8 cellular contexts compared by ENCODE assay signal in the genomic region with DNA sequence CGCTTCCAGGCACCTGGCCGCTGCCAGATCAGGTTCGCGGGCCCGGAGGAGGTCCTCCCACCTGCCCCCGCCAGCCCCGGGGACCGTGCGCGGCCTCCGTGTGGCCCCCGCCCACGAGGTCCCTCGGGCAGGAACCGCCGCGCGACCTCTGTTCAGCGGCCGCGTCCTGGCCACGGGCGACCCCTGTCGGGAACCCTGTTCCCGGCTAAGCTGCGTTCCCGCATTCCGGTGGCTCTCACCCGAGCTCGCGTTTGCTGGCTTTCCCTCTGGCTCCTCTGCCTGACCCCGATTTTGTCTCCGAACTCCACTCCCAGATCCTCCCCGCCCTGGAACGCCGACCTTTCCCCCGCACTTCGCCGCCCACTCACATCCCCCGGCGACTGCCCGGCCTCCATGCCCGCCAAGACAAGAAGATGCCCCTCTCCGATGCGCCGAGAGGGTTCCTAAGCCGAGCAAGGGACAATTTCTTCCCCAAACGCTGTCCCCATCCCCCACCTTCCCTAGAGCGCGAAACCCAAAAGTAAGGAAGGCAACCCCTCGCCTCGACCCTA. TPM values are rescaled to one million over a fixed set of nuclear protein-coding genes. Genes with fewer than 3 reads are reported as not detected.
DNase-seq lines count a peak whose midpoint lies in the region; ATAC-seq, FAIRE-seq and TF ChIP-seq lines count a peak whose summit lies in the region.

No MANE protein-coding gene starts in this region.

- H3K4me1 ChIP-seq in HepG2 (ENCODE audit: insufficient read depth, low read length) = no peaks in the 10 kb centered on the region

- no peak overlapping the region for H3K27ac ChIP-seq in HepG2 (ENCODE audit: extremely low read length, insufficient read depth, low read length)

- H3K4me3 ChIP-seq in GM06990 (replicated peaks; ENCODE audit: low read depth, low read length) = peak overlapping the region; percentile 66
- H3K4me3 ChIP-seq in WI38 (ENCODE audit: low read depth, low read length) = peak overlapping the region; percentile 56
- H3K4me3 ChIP-seq in choroid plexus epithelial cell (ENCODE audit: low read depth, low read length) = peak overlapping the region; percentile 48
- H3K4me3 ChIP-seq in HepG2 (replicated peaks in 1 of 3; ENCODE audit: insufficient read depth in 1 of 3, low read depth in 2 of 3, low read length in 3 of 3) = no peak overlapping the region

- 27% methylated on average over 27 of the region's 52 CpGs for WGBS in HepG2 (ENCODE audit: low lambda C conversion rate)

- no peaks in the 10 kb centered on the region for H3K36me3 ChIP-seq in GM06990 (ENCODE audit: control insufficient read depth, insufficient read depth, low read length)
- H3K36me3 ChIP-seq in HepG2 (replicated peaks in 1 of 2; ENCODE audit: control insufficient read depth in 1 of 2, insufficient read depth in 2 of 2, low read length in 2 of 2) = no peaks in the 10 kb centered on the region

- POLR2A ChIA-PET in HepG2 (lab: Yijun Ruan, JAX) = no interaction called here

- no peaks in the 10 kb centered on the region for H3K79me2 ChIP-seq in HepG2 (ENCODE audit: insufficient read depth, low read length)

- H3K4me2 ChIP-seq in HepG2 (ENCODE audit: low read depth, low read length) = no peak overlapping the region

- CTCF ChIA-PET in HepG2 (lab: Yijun Ruan, JAX; ENCODE audit: low intra/inter-chr PET ratio, low total read pairs) = no interaction called here

- no peaks in the 10 kb centered on the region; the same call in none of the 2 replicates for H3K27me3 ChIP-seq in GM06990 (replicated peaks; ENCODE audit: control insufficient read depth, insufficient read depth, low read length)
- H3K27me3 ChIP-seq in HepG2 (ENCODE audit: control insufficient read depth in 1 of 2, insufficient read depth in 2 of 2, low read length in 2 of 2) = peaks cover 3 to 32% of the 10 kb centered on the region in 2 experiments; a peak in 4 of 5 replicates

- TF ChIP-seq CTCF in GM06990 (IDR thresholded peaks at IDR 0.05; ENCODE audit: insufficient read depth, low read length, poor library complexity, severe bottlenecking) = peak; percentile 73
- TF ChIP-seq CTCF in WI38 (IDR thresholded peaks at IDR 0.05; ENCODE audit: low read depth, low read length) = no peak
- TF ChIP-seq CTCF in choroid plexus epithelial cell (conservative IDR thresholded peaks at IDR 0.05; ENCODE audit: low read depth, low read length) = peak; percentile 36
- TF ChIP-seq CTCF in HepG2 (CRISPR knock-in tag; IDR thresholded peaks at IDR 0.05) = peak; percentile 43

- no peaks in the 10 kb centered on the region for H3K9me3 ChIP-seq in HepG2 (ENCODE audit: low read length)

- TF ChIP-seq POLR2A in HepG2 (IDR thresholded peaks at IDR 0.05; ENCODE audit: insufficient read depth in 1 of 2, low read depth in 2 of 2, low read length in 2 of 2) = no peak

- no peak overlapping the region for H2AFZ ChIP-seq in HepG2 (ENCODE audit: low read length)

- intact Hi-C loops in HepG2 (cut with micrococcal nuclease; ENCODE audit: unreplicated experiment) = no loop called here

- no peak for TF ChIP-seq RAD21 in HepG2 (CRISPR knock-in tag; IDR thresholded peaks at IDR 0.05)

- ATAC-seq in HG03103 (IDR thresholded peaks at IDR 0.05; ENCODE audit: low read depth, unreplicated experiment) (peak; percentile 20), HepG2 (peak; percentile 57), HG03139 (IDR thresholded peaks at IDR 0.05; ENCODE audit: unreplicated experiment) (no peak)

- H3K9ac ChIP-seq in HepG2 (ENCODE audit: insufficient read depth, low read depth, low read length) = no peak overlapping the region

- TF ChIP-seq EP300 in HepG2 (IDR thresholded peaks at IDR 0.05; ENCODE audit: low read depth in 2 of 2, low read length in 2 of 2) = no peak
- TF ChIP-seq EP300 in HepG2 (CRISPR knock-in tag; IDR thresholded peaks at IDR 0.05; ENCODE audit: borderline replicate concordance) = no peak

- no TSS peak for BruUV-seq in HepG2 (replicated peaks; lab: Mats Ljungman, UMichigan)

- in situ Hi-C loops in HepG2 (cut with HindIII; ENCODE audit: extremely low pct_ligation_motif_present, low pct_unique_long_range_greater_than_20kb) = no loop called here

- no peak for FAIRE-seq in HepG2 (lab: Jason Lieb, UNC)

- no peak for DNase-seq in GM06990 (ENCODE audit: extremely low read depth, insufficient read length)
- DNase-seq in choroid plexus epithelial cell (ENCODE audit: low read depth) = no peak
- DNase-seq in HepG2 (ENCODE audit: low spot score) = no peak
- peak in 2 of 3 experiments; percentile 28 to 36 for DNase-seq in stimulated activated CD4-positive, alpha-beta T cell treated with anti-CD3 and anti-CD28 coated beads, TNF-alpha, amount 100 ng/mL, for 4 hours (ENCODE audit: low read depth in 3 of 3)
- DNase-seq in NCI-H2227 (lab: John Stamatoyannopoulos, UW; ENCODE audit: unreplicated experiment) = no peak

- no peaks in the 10 kb centered on the region for H4K20me1 ChIP-seq in HepG2 (ENCODE audit: insufficient read depth, low read length)

TF ChIP-seq in HepG2, 621 proteins besides CTCF, POLR2A, EP300 and RAD21:
- TF ChIP-seq, protein P1, sequence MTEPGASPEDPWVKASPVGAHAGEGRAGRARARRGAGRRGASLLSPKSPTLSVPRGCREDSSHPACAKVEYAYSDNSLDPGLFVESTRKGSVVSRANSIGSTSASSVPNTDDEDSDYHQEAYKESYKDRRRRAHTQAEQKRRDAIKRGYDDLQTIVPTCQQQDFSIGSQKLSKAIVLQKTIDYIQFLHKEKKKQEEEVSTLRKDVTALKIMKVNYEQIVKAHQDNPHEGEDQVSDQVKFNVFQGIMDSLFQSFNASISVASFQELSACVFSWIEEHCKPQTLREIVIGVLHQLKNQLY (CRISPR knock-in tag; IDR thresholded peaks at IDR 0.05) = no peak
- TF ChIP-seq STAG1 (CRISPR knock-in tag; IDR thresholded peaks at IDR 0.05) = peak; percentile 50

RNA-seq across cellular contexts. Expression of a gene that starts 2.3 kb away (rescaled TPM):
- 0.02 and 0.04 TPM in 2 replicates for total RNA-seq in HepG2 (2016; rRNA removed; fragmentation: Illumina TruSeq; extraction: Trizol)
- not detected in 2 replicates for total RNA-seq in HepG2 (2016; cell fraction: cytosol; rRNA removed; fragmentation: Illumina TruSeq; extraction: Trizol; ENCODE audit: low read depth)
- total RNA-seq in HepG2 (2016; cell fraction: insoluble cytoplasmic fraction; rRNA removed; fragmentation: Illumina TruSeq; extraction: Trizol) = 0.02 TPM in 1 of 2 replicates, not detected in the other
- total RNA-seq in HepG2 (2016; cell fraction: membrane; rRNA removed; fragmentation: Illumina TruSeq; extraction: Trizol) = not detected in 2 replicates
- 0.03 TPM in 1 of 2 replicates, not detected in the other for total RNA-seq in HepG2 (2016; cell fraction: nucleus; rRNA removed; fragmentation: Illumina TruSeq; extraction: Trizol)
- polyA plus RNA-seq in HepG2 (2011; rRNA removed) = 0.01 TPM in 2 replicates
- 0.01 TPM in 2 replicates for polyA plus RNA-seq in HepG2 (2011; cell fraction: cytosol; rRNA removed)
- polyA plus RNA-seq in HepG2 (2011; cell fraction: nucleus; rRNA removed) = 0.02 and 0.06 TPM in 2 replicates
- polyA plus RNA-seq in HepG2 (2012) = not detected in 2 replicates
- not detected in 2 replicates for polyA plus RNA-seq in HepG2 (2016; cell fraction: cytosol; fragmentation: Illumina TruSeq; extraction: Trizol; ENCODE audit: low read depth)
- not detected in 2 replicates for polyA plus RNA-seq in HepG2 (2016; cell fraction: insoluble cytoplasmic fraction; fragmentation: Illumina TruSeq; extraction: Trizol; ENCODE audit: low read depth)
- not detected in 2 replicates for polyA plus RNA-seq in HepG2 (2016; cell fraction: membrane; fragmentation: Illumina TruSeq; extraction: Trizol; ENCODE audit: low read depth)
- polyA plus RNA-seq in HepG2 (2016; cell fraction: nucleus; fragmentation: Illumina TruSeq; extraction: Trizol; ENCODE audit: insufficient read depth, low read depth) = not detected in 2 replicates
- polyA minus RNA-seq in HepG2 (2011; rRNA and poly(A)+ RNA removed; ENCODE audit: low replicate concordance) = 0.14 and 27.7 TPM in 2 replicates
- polyA minus RNA-seq in HepG2 (2011; cell fraction: cytosol; rRNA and poly(A)+ RNA removed) = 0.09 and 0.69 TPM in 2 replicates
- polyA minus RNA-seq in HepG2 (2011; cell fraction: nucleus; rRNA and poly(A)+ RNA removed) = 0.12 and 0.13 TPM in 2 replicates

Comparison
In these comparisons a context has a peak if more than half of its experiments do, and no peak if none do; other contexts are left out.
1. DNase-seq: peak in stimulated activated CD4-positive, alpha-beta T cell treated with anti-CD3 and anti-CD28 coated beads, TNF-alpha, amount 100 ng/mL, for 4 hours (2 of 3); none in GM06990 (single experiment), choroid plexus epithelial cell (single experiment), HepG2 (single experiment) and NCI-H2227 (single experiment).
2. H3K4me3 ChIP-seq: peak in GM06990 (single experiment), WI38 (single experiment) and choroid plexus epithelial cell (single experiment); none in HepG2 (0 of 3).